Comparison of ENCODE assay signal across 11 cellular contexts in genomic region chr6:40996591-40997247, GRCh38. TPM values are rescaled to one million over a fixed set of nuclear protein-coding genes. Genes with fewer than 3 reads are reported as not detected.
A peak's percentile ranks its signal among the peaks of the same experiment; 100 is the strongest.
DNase-seq lines count a peak whose midpoint lies in the region; ATAC-seq and TF ChIP-seq lines count a peak whose summit lies in the region.
"Had no signal": no experiment of that assay in that cellular context is flagged by ENCODE, and none has a peak within 500 bp of the region (broad histone marks: within the 10 kb centered on the region; RNA-seq: fewer than 3 reads in every experiment).

No MANE protein-coding gene starts in this region.

- H3K27me3 ChIP-seq in AG04450 (ENCODE audit: control insufficient read depth, insufficient read depth, low read length) (peaks cover under 1% of the 10 kb centered on the region), mucosa of stomach (ENCODE audit: control insufficient read depth, insufficient read depth, low read length) (no peaks in the 10 kb centered on the region)

- intact Hi-C loops in posterior vena cava (cut with DNase I), result no loop called here

- CTCF ChIA-PET in AG04450 (lab: Charles Lee), result interaction anchor here (1.2 to 3.0 kb wide), 3 partner anchors 43 to 102 kb away, joined by 3 to 12 read pairs (median 5); partner anchors contain the start of gene UNC5CL

- POLR2A ChIA-PET in AG04450 (lab: Yijun Ruan, JAX), result no interaction called here

- no peaks in the 10 kb centered on the region for H3K36me3 ChIP-seq in mucosa of stomach (ENCODE audit: control insufficient read depth, insufficient read depth, low read length)

- TF ChIP-seq CTCF in AG04450 (IDR thresholded peaks at IDR 0.05; ENCODE audit: low read depth, low read length), result no peak
- no peak for TF ChIP-seq CTCF in fibroblast of villous mesenchyme (IDR thresholded peaks at IDR 0.05; ENCODE audit: insufficient read depth, low read depth, low read length)

- H3K9ac ChIP-seq in mucosa of stomach (ENCODE audit: low read length), result peak overlapping the region; percentile 38

- peak overlapping the region; percentile 82 for H3K27ac ChIP-seq in AG04450 (ENCODE audit: low read depth, low read length)

- H3K4me3 ChIP-seq in AG04450 (ENCODE audit: low read depth, low read length), result no peak overlapping the region
- H3K4me3 ChIP-seq in fibroblast of villous mesenchyme (ENCODE audit: low read depth, low read length), result no peak overlapping the region
- no peak overlapping the region for H3K4me3 ChIP-seq in mucosa of stomach (ENCODE audit: low read length)

- peaks cover 26% of the 10 kb centered on the region for H3K4me1 ChIP-seq in mucosa of stomach (ENCODE audit: control insufficient read depth, insufficient read depth, low read length)

- H3K9me3 ChIP-seq in AG04450 (ENCODE audit: control insufficient read depth, insufficient read depth, low read length) (no peaks in the 10 kb centered on the region), mucosa of stomach (ENCODE audit: control insufficient read depth, low read length) (no peaks in the 10 kb centered on the region)

- ATAC-seq in GM19455 (IDR thresholded peaks at IDR 0.05; ENCODE audit: unreplicated experiment) (no peak), GM19452 (IDR thresholded peaks at IDR 0.05; ENCODE audit: unreplicated experiment) (no peak)
- ATAC-seq: activated CD8-positive, alpha-beta memory T cell treated with anti-CD3 and anti-CD28 coated beads, Interleukin-2, amount 10 ng/mL, durations not matched to agents 7 days and 5 days; sciatic nerve had no signal

- DNase-seq in AG04450 (ENCODE audit: low read depth, low spot score) (no peak), M059J (ENCODE audit: low read depth) (peak; percentile 86), fibroblast of villous mesenchyme (ENCODE audit: low read depth) (peak; percentile 7), posterior vena cava (ENCODE audit: low spot score) (no peak), cortex of kidney (lab: John Stamatoyannopoulos, UW) (no peak)
- DNase-seq: activated CD8-positive, alpha-beta memory T cell treated with anti-CD3 and anti-CD28 coated beads, Interleukin-2, amount 10 ng/mL, durations not matched to agents 7 days and 5 days; CD4-positive, alpha-beta T cell had no signal

RNA-seq across cellular contexts. Expression of gene UNC5CL, which starts 42.3 kb away (rescaled TPM):
- 0.02 TPM in 2 replicates for polyA plus RNA-seq in AG04450 (2011; rRNA removed)
- not detected in 2 replicates for polyA minus RNA-seq in AG04450 (2011; rRNA and poly(A)+ RNA removed)
- total RNA-seq in M059J (2014; rRNA removed; shearing (Covaris generic)), result 0.02 and 0.20 TPM in 2 replicates
- under 0.01 TPM in 2 replicates for total RNA-seq in fibroblast of villous mesenchyme
- total RNA-seq in posterior vena cava, result under 1 TPM; 0.42 to 0.52 TPM

RNA-seq across cellular contexts. Expression of gene TSPO2, which starts 45.5 kb away (rescaled TPM):
- not detected in 2 replicates for polyA plus RNA-seq in AG04450 (2011; rRNA removed)
- not detected in 2 replicates for polyA minus RNA-seq in AG04450 (2011; rRNA and poly(A)+ RNA removed)
- total RNA-seq in M059J (2014; rRNA removed; shearing (Covaris generic)), result not detected in 2 replicates
- not detected in 2 replicates for total RNA-seq in fibroblast of villous mesenchyme
- total RNA-seq in posterior vena cava, result not detected
- total RNA-seq: activated CD8-positive, alpha-beta memory T cell treated with anti-CD3 and anti-CD28 coated beads, Interleukin-2, amount 10 ng/mL, durations not matched to agents 7 days and 5 days; CD4-positive, alpha-beta T cell had no signal

RNA-seq across cellular contexts. Expression of gene APOBEC2, which starts 56.3 kb away (rescaled TPM):
- not detected in 2 replicates for polyA plus RNA-seq in AG04450 (2011; rRNA removed)
- not detected in 2 replicates for polyA minus RNA-seq in AG04450 (2011; rRNA and poly(A)+ RNA removed)
- not detected in 2 replicates for total RNA-seq in M059J (2014; rRNA removed; shearing (Covaris generic))
- total RNA-seq in fibroblast of villous mesenchyme (not detected in 2 replicates), posterior vena cava (under 1 TPM in 1 of 2 donors, not detected in 1; 0.43 TPM)
- total RNA-seq: activated CD8-positive, alpha-beta memory T cell treated with anti-CD3 and anti-CD28 coated beads, Interleukin-2, amount 10 ng/mL, durations not matched to agents 7 days and 5 days; CD4-positive, alpha-beta T cell; sciatic nerve had no signal

Comparison
In these comparisons a context has a peak if more than half of its experiments do, and no peak if none do; other contexts are left out.
1. DNase-seq: peak in M059J (single experiment) and fibroblast of villous mesenchyme (single experiment); none in AG04450 (single experiment), posterior vena cava (single experiment) and cortex of kidney (single experiment).